33 cellular contexts compared by ENCODE assay signal in genomic region chr6:129631070-129631469, GRCh38.
"Had no signal": no experiment of that assay in that cellular context is flagged by ENCODE, and none has a peak within 500 bp of the region (broad histone marks: within the 10 kb centered on the region; RNA-seq: fewer than 3 reads in every experiment).

No MANE protein-coding gene starts in this region.

- H3K27ac ChIP-seq: brain microvascular endothelial cell, Peyer's patch, SJSA1 had no signal

- H3K36me3 Mint-ChIP-seq: activated naive CD8-positive, alpha-beta T cell treated with anti-CD3 and anti-CD28 coated beads for 36 hours had no signal

- H3K4me3 Mint-ChIP-seq: activated CD4-positive, alpha-beta T cell treated with anti-CD3 and anti-CD28 coated beads for 36 hours; activated naive CD4-positive, alpha-beta T cell treated with anti-CD3 and anti-CD28 coated beads, Interleukin-2, amount 10 ng/mL, durations not matched to agents 7 days and 5 days; activated naive CD8-positive, alpha-beta T cell treated with anti-CD3 and anti-CD28 coated beads for 36 hours; activated T-cell treated with anti-CD3 and anti-CD28 coated beads, Interleukin-2, amount 50 U/mL, for 4 hours; activated T-helper 1 cell treated with anti-CD3 and anti-CD28 coated beads, Interleukin-12 subunit alpha, Interleukin-12 subunit beta, Interleukin-2, Interleukin-4 antibody, amounts not matched to agents 30 ng/mL and 10 ng/mL and 1 ng/mL, durations not matched to agents 14 hours and 24 hours and 36 hours; T-helper 1 cell treated with Interleukin-12 subunit alpha and Interleukin-12 subunit beta and Interleukin-4 antibody, amounts not matched to agents 30 μg/mL and 1 μg/mL, for 36 hours; T-helper 2 cell treated with Interferon-gamma antibody and Interleukin-4, amounts not matched to agents 5 μg/mL and 100 μg/mL, for 36 hours had no signal

- FAIRE-seq: TTC549 had no signal

- H3K9ac ChIP-seq: SK-N-SH had no signal

- H3K27ac Mint-ChIP-seq: activated CD4-positive, alpha-beta T cell treated with anti-CD3 and anti-CD28 coated beads for 36 hours; activated naive CD4-positive, alpha-beta T cell treated with anti-CD3 and anti-CD28 coated beads, Interleukin-2, amount 10 ng/mL, durations not matched to agents 7 days and 5 days; activated naive CD8-positive, alpha-beta T cell treated with anti-CD3 and anti-CD28 coated beads for 36 hours; activated T-helper 1 cell treated with anti-CD3 and anti-CD28 coated beads, Interleukin-12 subunit alpha, Interleukin-12 subunit beta, Interleukin-2, Interleukin-4 antibody, amounts not matched to agents 30 ng/mL and 10 ng/mL and 1 ng/mL, durations not matched to agents 14 hours and 24 hours and 36 hours; T-helper 1 cell treated with Interleukin-12 subunit alpha and Interleukin-12 subunit beta and Interleukin-4 antibody, amounts not matched to agents 30 μg/mL and 1 μg/mL, for 36 hours; T-helper 2 cell treated with Interferon-gamma antibody and Interleukin-4, amounts not matched to agents 5 μg/mL and 100 μg/mL, for 36 hours had no signal

- H3K27me3 Mint-ChIP-seq: activated CD4-positive, alpha-beta T cell treated with anti-CD3 and anti-CD28 coated beads for 36 hours; activated naive CD4-positive, alpha-beta T cell treated with anti-CD3 and anti-CD28 coated beads, Interleukin-2, amount 10 ng/mL, durations not matched to agents 7 days and 5 days; activated naive CD8-positive, alpha-beta T cell treated with anti-CD3 and anti-CD28 coated beads for 36 hours had no signal

- H3K4me2 ChIP-seq: SK-N-SH had no signal

- H3K4me3 ChIP-seq: Peyer's patch, SJSA1 had no signal

- H3K27me3 ChIP-seq: brain microvascular endothelial cell, Peyer's patch, SJSA1 had no signal

- H3K4me1 ChIP-seq: Peyer's patch had no signal

- ATAC-seq: activated CD4-positive, alpha-beta T cell treated with anti-CD3 and anti-CD28 coated beads for 36 hours; activated T-cell treated with anti-CD3 and anti-CD28 coated beads, Interleukin-2, amount 50 U/mL, for 4 hours; PC-3 had no signal

- H3K4me1 Mint-ChIP-seq: activated naive CD4-positive, alpha-beta T cell treated with anti-CD3 and anti-CD28 coated beads, Interleukin-2, amount 10 ng/mL, durations not matched to agents 7 days and 5 days had no signal

- H3K9me2 ChIP-seq: SK-N-SH had no signal

- H3K9me3 Mint-ChIP-seq: activated naive CD4-positive, alpha-beta T cell treated with anti-CD3 and anti-CD28 coated beads, Interleukin-2, amount 10 ng/mL, durations not matched to agents 7 days and 5 days; activated naive CD8-positive, alpha-beta T cell treated with anti-CD3 and anti-CD28 coated beads for 36 hours; activated T-cell treated with anti-CD3 and anti-CD28 coated beads, Interleukin-2, amount 50 U/mL, for 4 hours; activated T-helper 1 cell treated with anti-CD3 and anti-CD28 coated beads, Interleukin-12 subunit alpha, Interleukin-12 subunit beta, Interleukin-2, Interleukin-4 antibody, amounts not matched to agents 30 ng/mL and 10 ng/mL and 1 ng/mL, durations not matched to agents 14 hours and 24 hours and 36 hours; T-helper 1 cell treated with Interleukin-12 subunit alpha and Interleukin-12 subunit beta and Interleukin-4 antibody, amounts not matched to agents 30 μg/mL and 1 μg/mL, for 36 hours; T-helper 2 cell treated with Interferon-gamma antibody and Interleukin-4, amounts not matched to agents 5 μg/mL and 100 μg/mL, for 36 hours had no signal

- DNase-seq: activated CD4-positive, alpha-beta T cell treated with anti-CD3 and anti-CD28 coated beads for 36 hours; activated CD4-positive, alpha-beta T cell treated with anti-CD3 and anti-CD28 coated beads, Interleukin-2, amount 50 U/mL, for 1 hour; activated CD8-positive, alpha-beta memory T cell treated with anti-CD3 and anti-CD28 coated beads, Interleukin-2, amount 50 U/mL, for 4 hours; activated gamma-delta T cell treated with Interleukin-2 at 50 U/mL for 16 hours; activated naive CD4-positive, alpha-beta T cell treated with anti-CD3 and anti-CD28 coated beads, Interleukin-2, amount 10 ng/mL, durations not matched to agents 7 days and 5 days; activated naive CD8-positive, alpha-beta T cell treated with anti-CD3 and anti-CD28 coated beads for 36 hours; activated T-cell treated with anti-CD3 and anti-CD28 coated beads for 4 hours; activated T-cell treated with anti-CD3 and anti-CD28 coated beads, Interleukin-2, amount 50 U/mL, for 4 hours; amniotic stem cell; aorta; brain microvascular endothelial cell; central memory CD4-positive, alpha-beta T cell; Karpas-422; KBM-7; NCI-H1092 treated with DMSO at 0.1 percent for 48 hours; NCI-H1417; NCI-H187; NCI-H2029 treated with DMSO at 0.1 percent for 48 hours; NCI-H2107; NCI-H2171; NCI-H510A; NCI-H748 treated with DMSO at 0.1 percent for 48 hours; NK-92 treated with Interleukin-12 subunit alpha and Interleukin-12 subunit beta, amount 100 ng/mL, for 24 hours; PC-3; Peyer's patch; RPMI8226; SHP77 treated with DMSO at 0.1 percent for 48 hours; SK-N-SH had no signal

- H3K9me3 ChIP-seq: Peyer's patch, SJSA1, SK-N-SH had no signal
